In genomic region chr17:80253631-80254395, GRCh38 we compare ENCODE assay signal across 8 cellular contexts. TPM values are rescaled to one million over a fixed set of nuclear protein-coding genes. Genes with fewer than 3 reads are reported as not detected.
A peak's percentile ranks its signal among the peaks of the same experiment; 100 is the strongest.
DNase-seq lines count a peak whose midpoint lies in the region; ATAC-seq, FAIRE-seq and TF ChIP-seq lines count a peak whose summit lies in the region.

No MANE protein-coding gene starts in this region.

- H3K36me3 ChIP-seq in HepG2 (replicated peaks in 1 of 2; ENCODE audit: control insufficient read depth in 1 of 2, insufficient read depth in 2 of 2, low read length in 2 of 2): no peaks in the 10 kb centered on the region
- H3K36me3 ChIP-seq in tibial artery: peaks cover 16 to 52% (median 17%) of the 10 kb centered on the region in 3 donors

- no peaks in the 10 kb centered on the region for H3K27me3 Mint-ChIP-seq in activated T-cell treated with anti-CD3 and anti-CD28 coated beads, Interleukin-2, amount 50 U/mL, for 24 hours
- no peaks in the 10 kb centered on the region for H3K27me3 Mint-ChIP-seq in activated T-cell treated with anti-CD3 and anti-CD28 coated beads, Interleukin-2, amount 50 U/mL, for 4 hours (ENCODE audit: low read depth)
- H3K27me3 Mint-ChIP-seq in activated T-helper 1 cell treated with anti-CD3 and anti-CD28 coated beads, Interleukin-12 subunit alpha, Interleukin-12 subunit beta, Interleukin-2, Interleukin-4 antibody, amounts not matched to agents 30 ng/mL and 10 ng/mL and 1 ng/mL, durations not matched to agents 14 hours and 24 hours and 36 hours (ENCODE audit: insufficient read depth): no peaks in the 10 kb centered on the region

- DNase-seq in activated T-cell treated with anti-CD3 and anti-CD28 coated beads, Interleukin-2, amount 50 U/mL, for 24 hours: no peak
- DNase-seq in activated T-cell treated with anti-CD3 and anti-CD28 coated beads, Interleukin-2, amount 50 U/mL, for 4 hours: no peak
- DNase-seq in activated T-helper 1 cell treated with anti-CD3 and anti-CD28 coated beads, Interleukin-12 subunit alpha, Interleukin-12 subunit beta, Interleukin-2, Interleukin-4 antibody, amounts not matched to agents 30 ng/mL and 10 ng/mL and 1 ng/mL, durations not matched to agents 14 hours and 24 hours and 36 hours (ENCODE audit: low spot score): no peak
- DNase-seq in HepG2 (ENCODE audit: low spot score): no peak
- peak in 1 of 2 donors; percentile 14 for DNase-seq in tibial artery
- DNase-seq in NCI-H446 treated with DMSO at 0.1 percent for 48 hours (lab: John Stamatoyannopoulos, UW): no peak
- DNase-seq in cortex of kidney (lab: John Stamatoyannopoulos, UW): no peak

- H3K4me2 ChIP-seq in HepG2 (ENCODE audit: low read depth, low read length): no peak overlapping the region

- H4K20me1 ChIP-seq in HepG2 (ENCODE audit: insufficient read depth, low read length): no peaks in the 10 kb centered on the region

- no peak for TF ChIP-seq RAD21 in HepG2 (CRISPR knock-in tag; IDR thresholded peaks at IDR 0.05)

- WGBS in HepG2 (ENCODE audit: low lambda C conversion rate): 93% methylated on average over 16 of the region's 21 CpGs

- H3K9me3 ChIP-seq in HepG2 (ENCODE audit: low read length) (no peaks in the 10 kb centered on the region), tibial artery (no peaks in the 10 kb centered on the region)

- H3K36me3 Mint-ChIP-seq in activated T-cell treated with anti-CD3 and anti-CD28 coated beads, Interleukin-2, amount 50 U/mL, for 24 hours (ENCODE audit: low read depth): peaks cover 6% of the 10 kb centered on the region
- peaks cover 2% of the 10 kb centered on the region for H3K36me3 Mint-ChIP-seq in activated T-cell treated with anti-CD3 and anti-CD28 coated beads, Interleukin-2, amount 50 U/mL, for 4 hours (ENCODE audit: insufficient read depth)
- H3K36me3 Mint-ChIP-seq in activated T-helper 1 cell treated with anti-CD3 and anti-CD28 coated beads, Interleukin-12 subunit alpha, Interleukin-12 subunit beta, Interleukin-2, Interleukin-4 antibody, amounts not matched to agents 30 ng/mL and 10 ng/mL and 1 ng/mL, durations not matched to agents 14 hours and 24 hours and 36 hours (ENCODE audit: low read depth): peaks cover 2% of the 10 kb centered on the region

- TF ChIP-seq POLR2A in HepG2 (IDR thresholded peaks at IDR 0.05; ENCODE audit: insufficient read depth in 1 of 2, low read depth in 2 of 2, low read length in 2 of 2): no peak

- H3K4me1 ChIP-seq in HepG2 (ENCODE audit: insufficient read depth, low read length) (peaks cover 20% of the 10 kb centered on the region), tibial artery (peaks cover 0 to 16% (median 6%) of the 10 kb centered on the region in 4 donors)

- no peaks in the 10 kb centered on the region for H3K79me2 ChIP-seq in HepG2 (ENCODE audit: insufficient read depth, low read length)

- intact Hi-C loops in activated T-helper 1 cell treated with anti-CD3 and anti-CD28 coated beads, Interleukin-12 subunit alpha, Interleukin-12 subunit beta, Interleukin-2, Interleukin-4 antibody, amounts not matched to agents 30 ng/mL and 10 ng/mL and 1 ng/mL, durations not matched to agents 14 hours and 24 hours and 36 hours (cut with micrococcal nuclease): loop anchor here (1.0 to 5.0 kb wide), 6 partner anchors 9 to 247 kb away; partner anchors contain the start of gene GAA
- intact Hi-C loops in HepG2 (cut with micrococcal nuclease; ENCODE audit: unreplicated experiment): no loop called here
- intact Hi-C loops in tibial artery (cut with DNase I; ENCODE audit: low total_unique reads): no loop called here

- no peak overlapping the region for H3K27ac ChIP-seq in HepG2 (ENCODE audit: extremely low read length, insufficient read depth, low read length)
- H3K27ac ChIP-seq in tibial artery: peak overlapping the region; percentile 39 to 58

- no peak for ATAC-seq in activated T-cell treated with anti-CD3 and anti-CD28 coated beads, Interleukin-2, amount 50 U/mL, for 4 hours
- ATAC-seq in HepG2: no peak
- no peak for ATAC-seq in GM21423 (IDR thresholded peaks at IDR 0.05; ENCODE audit: unreplicated experiment)

- no peak overlapping the region for H2AFZ ChIP-seq in HepG2 (ENCODE audit: low read length)

- TF ChIP-seq CTCF in HepG2 (CRISPR knock-in tag; IDR thresholded peaks at IDR 0.05) (no peak), tibial artery (IDR thresholded peaks at IDR 0.05) (no peak)

- TF ChIP-seq EP300 in HepG2 (IDR thresholded peaks at IDR 0.05; ENCODE audit: low read depth in 2 of 2, low read length in 2 of 2) (no peak), HepG2 (CRISPR knock-in tag; IDR thresholded peaks at IDR 0.05; ENCODE audit: borderline replicate concordance) (no peak)

- in situ Hi-C loops in HepG2 (cut with HindIII; ENCODE audit: extremely low pct_ligation_motif_present, low pct_unique_long_range_greater_than_20kb): no loop called here

- H3K9me3 Mint-ChIP-seq in activated T-cell treated with anti-CD3 and anti-CD28 coated beads, Interleukin-2, amount 50 U/mL, for 24 hours: no peaks in the 10 kb centered on the region
- H3K9me3 Mint-ChIP-seq in activated T-cell treated with anti-CD3 and anti-CD28 coated beads, Interleukin-2, amount 50 U/mL, for 4 hours: no peaks in the 10 kb centered on the region
- H3K9me3 Mint-ChIP-seq in activated T-helper 1 cell treated with anti-CD3 and anti-CD28 coated beads, Interleukin-12 subunit alpha, Interleukin-12 subunit beta, Interleukin-2, Interleukin-4 antibody, amounts not matched to agents 30 ng/mL and 10 ng/mL and 1 ng/mL, durations not matched to agents 14 hours and 24 hours and 36 hours: no peaks in the 10 kb centered on the region

- peak overlapping the region; percentile 99 for H3K27ac Mint-ChIP-seq in activated T-cell treated with anti-CD3 and anti-CD28 coated beads, Interleukin-2, amount 50 U/mL, for 24 hours
- peak overlapping the region; percentile 91 for H3K27ac Mint-ChIP-seq in activated T-helper 1 cell treated with anti-CD3 and anti-CD28 coated beads, Interleukin-12 subunit alpha, Interleukin-12 subunit beta, Interleukin-2, Interleukin-4 antibody, amounts not matched to agents 30 ng/mL and 10 ng/mL and 1 ng/mL, durations not matched to agents 14 hours and 24 hours and 36 hours

- H3K9ac ChIP-seq in HepG2 (ENCODE audit: insufficient read depth, low read depth, low read length): no peak overlapping the region

- no peak for FAIRE-seq in HepG2 (lab: Jason Lieb, UNC)

- CTCF ChIA-PET in HepG2 (lab: Yijun Ruan, JAX; ENCODE audit: low intra/inter-chr PET ratio, low total read pairs): no interaction called here

- no TSS peak for BruUV-seq in HepG2 (replicated peaks; lab: Mats Ljungman, UMichigan)

- peaks cover 67% of the 10 kb centered on the region for H3K4me1 Mint-ChIP-seq in activated T-cell treated with anti-CD3 and anti-CD28 coated beads, Interleukin-2, amount 50 U/mL, for 24 hours (ENCODE audit: low read depth)
- peaks cover 56% of the 10 kb centered on the region for H3K4me1 Mint-ChIP-seq in activated T-cell treated with anti-CD3 and anti-CD28 coated beads, Interleukin-2, amount 50 U/mL, for 4 hours (ENCODE audit: low read depth)
- H3K4me1 Mint-ChIP-seq in activated T-helper 1 cell treated with anti-CD3 and anti-CD28 coated beads, Interleukin-12 subunit alpha, Interleukin-12 subunit beta, Interleukin-2, Interleukin-4 antibody, amounts not matched to agents 30 ng/mL and 10 ng/mL and 1 ng/mL, durations not matched to agents 14 hours and 24 hours and 36 hours (ENCODE audit: low read depth): peaks cover 63% of the 10 kb centered on the region

- H3K4me3 ChIP-seq in HepG2 (replicated peaks in 1 of 3; ENCODE audit: insufficient read depth in 1 of 3, low read depth in 2 of 3, low read length in 3 of 3) (no peak overlapping the region), tibial artery (no peak overlapping the region)

- peak overlapping the region; percentile 67 for H3K4me3 Mint-ChIP-seq in activated T-cell treated with anti-CD3 and anti-CD28 coated beads, Interleukin-2, amount 50 U/mL, for 24 hours
- no peak overlapping the region for H3K4me3 Mint-ChIP-seq in activated T-cell treated with anti-CD3 and anti-CD28 coated beads, Interleukin-2, amount 50 U/mL, for 4 hours
- peak overlapping the region; percentile 35 for H3K4me3 Mint-ChIP-seq in activated T-helper 1 cell treated with anti-CD3 and anti-CD28 coated beads, Interleukin-12 subunit alpha, Interleukin-12 subunit beta, Interleukin-2, Interleukin-4 antibody, amounts not matched to agents 30 ng/mL and 10 ng/mL and 1 ng/mL, durations not matched to agents 14 hours and 24 hours and 36 hours

- H3K27me3 ChIP-seq in HepG2 (ENCODE audit: control insufficient read depth in 1 of 2, insufficient read depth in 2 of 2, low read length in 2 of 2) (no peaks in the 10 kb centered on the region), tibial artery (no peaks in the 10 kb centered on the region)

- POLR2A ChIA-PET in HepG2 (lab: Yijun Ruan, JAX): interaction anchor here (0.7 to 1.9 kb wide), 2 partner anchors 10 to 19 kb away, joined by 3 to 8 read pairs; no protein-coding TSS in a partner anchor

RNA-seq across cellular contexts. Expression of gene RNF213, which starts 6.8 kb away (rescaled TPM):
- 100 to 1,000 TPM; 205 to 289 (median 262) TPM for total RNA-seq in activated T-cell treated with anti-CD3 and anti-CD28 coated beads, Interleukin-2, amount 50 U/mL, for 4 hours
- 282 and 290 TPM in 2 replicates for total RNA-seq in activated T-helper 1 cell treated with anti-CD3 and anti-CD28 coated beads, Interleukin-12 subunit alpha, Interleukin-12 subunit beta, Interleukin-2, Interleukin-4 antibody, amounts not matched to agents 30 ng/mL and 10 ng/mL and 1 ng/mL, durations not matched to agents 14 hours and 24 hours and 36 hours
- 38.7 and 42.8 TPM in 2 replicates for total RNA-seq in HepG2 (2016; rRNA removed; fragmentation: Illumina TruSeq; extraction: Trizol)
- total RNA-seq in HepG2 (2016; cell fraction: cytosol; rRNA removed; fragmentation: Illumina TruSeq; extraction: Trizol; ENCODE audit: low read depth): 8.0 and 9.3 TPM in 2 replicates
- total RNA-seq in HepG2 (2016; cell fraction: insoluble cytoplasmic fraction; rRNA removed; fragmentation: Illumina TruSeq; extraction: Trizol): 36.5 and 38.8 TPM in 2 replicates
- 12.8 and 13.4 TPM in 2 replicates for total RNA-seq in HepG2 (2016; cell fraction: membrane; rRNA removed; fragmentation: Illumina TruSeq; extraction: Trizol)
- 57.4 and 57.5 TPM in 2 replicates for total RNA-seq in HepG2 (2016; cell fraction: nucleus; rRNA removed; fragmentation: Illumina TruSeq; extraction: Trizol)
- 38.6 and 44.0 TPM in 2 replicates for polyA plus RNA-seq in HepG2 (2011; rRNA removed)
- 16.4 and 18.9 TPM in 2 replicates for polyA plus RNA-seq in HepG2 (2011; cell fraction: cytosol; rRNA removed)
- 134 and 171 TPM in 2 replicates for polyA plus RNA-seq in HepG2 (2011; cell fraction: nucleus; rRNA removed)
- 28.2 and 46.6 TPM in 2 replicates for polyA plus RNA-seq in HepG2 (2012)
- 1.4 and 2.0 TPM in 2 replicates for polyA plus RNA-seq in HepG2 (2016; cell fraction: cytosol; fragmentation: Illumina TruSeq; extraction: Trizol; ENCODE audit: low read depth)
- polyA plus RNA-seq in HepG2 (2016; cell fraction: insoluble cytoplasmic fraction; fragmentation: Illumina TruSeq; extraction: Trizol; ENCODE audit: low read depth): 23.5 and 27.4 TPM in 2 replicates
- polyA plus RNA-seq in HepG2 (2016; cell fraction: membrane; fragmentation: Illumina TruSeq; extraction: Trizol; ENCODE audit: low read depth): 3.4 and 3.7 TPM in 2 replicates
- 77.8 and 79.2 TPM in 2 replicates for polyA plus RNA-seq in HepG2 (2016; cell fraction: nucleus; fragmentation: Illumina TruSeq; extraction: Trizol; ENCODE audit: insufficient read depth, low read depth)
- polyA minus RNA-seq in HepG2 (2011; rRNA and poly(A)+ RNA removed; ENCODE audit: low replicate concordance): 133 and 148 TPM in 2 replicates
- 36.1 and 37.6 TPM in 2 replicates for polyA minus RNA-seq in HepG2 (2011; cell fraction: cytosol; rRNA and poly(A)+ RNA removed)
- 108 and 132 TPM in 2 replicates for polyA minus RNA-seq in HepG2 (2011; cell fraction: nucleus; rRNA and poly(A)+ RNA removed)

RNA-seq across cellular contexts. Expression of gene SLC26A11, which starts 33.6 kb away (rescaled TPM):
- 10 to 100 TPM; 15.8 to 16.5 (median 16.4) TPM for total RNA-seq in activated T-cell treated with anti-CD3 and anti-CD28 coated beads, Interleukin-2, amount 50 U/mL, for 4 hours
- total RNA-seq in activated T-helper 1 cell treated with anti-CD3 and anti-CD28 coated beads, Interleukin-12 subunit alpha, Interleukin-12 subunit beta, Interleukin-2, Interleukin-4 antibody, amounts not matched to agents 30 ng/mL and 10 ng/mL and 1 ng/mL, durations not matched to agents 14 hours and 24 hours and 36 hours: 5.5 and 5.9 TPM in 2 replicates
- 3.1 and 8.7 TPM in 2 replicates for total RNA-seq in HepG2 (2016; rRNA removed; fragmentation: Illumina TruSeq; extraction: Trizol)
- total RNA-seq in HepG2 (2016; cell fraction: cytosol; rRNA removed; fragmentation: Illumina TruSeq; extraction: Trizol; ENCODE audit: low read depth): 3.2 and 3.4 TPM in 2 replicates
- 3.5 and 11.2 TPM in 2 replicates for total RNA-seq in HepG2 (2016; cell fraction: insoluble cytoplasmic fraction; rRNA removed; fragmentation: Illumina TruSeq; extraction: Trizol)
- total RNA-seq in HepG2 (2016; cell fraction: membrane; rRNA removed; fragmentation: Illumina TruSeq; extraction: Trizol): 3.1 and 3.2 TPM in 2 replicates
- 12.9 and 13.6 TPM in 2 replicates for total RNA-seq in HepG2 (2016; cell fraction: nucleus; rRNA removed; fragmentation: Illumina TruSeq; extraction: Trizol)
- polyA plus RNA-seq in HepG2 (2011; rRNA removed): 13.2 and 21.1 TPM in 2 replicates
- 5.5 and 7.6 TPM in 2 replicates for polyA plus RNA-seq in HepG2 (2011; cell fraction: cytosol; rRNA removed)
- polyA plus RNA-seq in HepG2 (2011; cell fraction: nucleus; rRNA removed): 121 and 146 TPM in 2 replicates
- polyA plus RNA-seq in HepG2 (2012): 7.0 and 18.5 TPM in 2 replicates
- 0.73 and 1.0 TPM in 2 replicates for polyA plus RNA-seq in HepG2 (2016; cell fraction: cytosol; fragmentation: Illumina TruSeq; extraction: Trizol; ENCODE audit: low read depth)
- polyA plus RNA-seq in HepG2 (2016; cell fraction: insoluble cytoplasmic fraction; fragmentation: Illumina TruSeq; extraction: Trizol; ENCODE audit: low read depth): 2.8 and 4.4 TPM in 2 replicates
- polyA plus RNA-seq in HepG2 (2016; cell fraction: membrane; fragmentation: Illumina TruSeq; extraction: Trizol; ENCODE audit: low read depth): 1.4 and 2.3 TPM in 2 replicates
- polyA plus RNA-seq in HepG2 (2016; cell fraction: nucleus; fragmentation: Illumina TruSeq; extraction: Trizol; ENCODE audit: insufficient read depth, low read depth): 29.5 and 32.2 TPM in 2 replicates
- 7.7 and 20.5 TPM in 2 replicates for polyA minus RNA-seq in HepG2 (2011; rRNA and poly(A)+ RNA removed; ENCODE audit: low replicate concordance)
- 5.6 and 11.8 TPM in 2 replicates for polyA minus RNA-seq in HepG2 (2011; cell fraction: cytosol; rRNA and poly(A)+ RNA removed)
- polyA minus RNA-seq in HepG2 (2011; cell fraction: nucleus; rRNA and poly(A)+ RNA removed): 22.4 and 23.0 TPM in 2 replicates

RNA-seq across cellular contexts. Expression of gene SGSH, which starts 33.7 kb away (rescaled TPM):
- total RNA-seq in activated T-cell treated with anti-CD3 and anti-CD28 coated beads, Interleukin-2, amount 50 U/mL, for 4 hours: 10 to 100 TPM; 18.9 to 25.2 (median 19.1) TPM
- total RNA-seq in activated T-helper 1 cell treated with anti-CD3 and anti-CD28 coated beads, Interleukin-12 subunit alpha, Interleukin-12 subunit beta, Interleukin-2, Interleukin-4 antibody, amounts not matched to agents 30 ng/mL and 10 ng/mL and 1 ng/mL, durations not matched to agents 14 hours and 24 hours and 36 hours: 20.1 and 22.2 TPM in 2 replicates
- 5.5 and 12.2 TPM in 2 replicates for total RNA-seq in HepG2 (2016; rRNA removed; fragmentation: Illumina TruSeq; extraction: Trizol)
- total RNA-seq in HepG2 (2016; cell fraction: cytosol; rRNA removed; fragmentation: Illumina TruSeq; extraction: Trizol; ENCODE audit: low read depth): 4.0 and 6.2 TPM in 2 replicates
- total RNA-seq in HepG2 (2016; cell fraction: insoluble cytoplasmic fraction; rRNA removed; fragmentation: Illumina TruSeq; extraction: Trizol): 4.5 and 13.3 TPM in 2 replicates
- total RNA-seq in HepG2 (2016; cell fraction: membrane; rRNA removed; fragmentation: Illumina TruSeq; extraction: Trizol): 6.1 and 6.4 TPM in 2 replicates
- total RNA-seq in HepG2 (2016; cell fraction: nucleus; rRNA removed; fragmentation: Illumina TruSeq; extraction: Trizol): 18.5 and 23.9 TPM in 2 replicates
- polyA plus RNA-seq in HepG2 (2011; rRNA removed): 17.6 and 23.9 TPM in 2 replicates
- polyA plus RNA-seq in HepG2 (2011; cell fraction: cytosol; rRNA removed): 13.7 and 17.1 TPM in 2 replicates
- polyA plus RNA-seq in HepG2 (2011; cell fraction: nucleus; rRNA removed): 145 and 163 TPM in 2 replicates
- polyA plus RNA-seq in HepG2 (2012): 21.6 and 30.9 TPM in 2 replicates
- polyA plus RNA-seq in HepG2 (2016; cell fraction: cytosol; fragmentation: Illumina TruSeq; extraction: Trizol; ENCODE audit: low read depth): 3.7 and 4.2 TPM in 2 replicates
- polyA plus RNA-seq in HepG2 (2016; cell fraction: insoluble cytoplasmic fraction; fragmentation: Illumina TruSeq; extraction: Trizol; ENCODE audit: low read depth): 7.1 and 11.5 TPM in 2 replicates
- polyA plus RNA-seq in HepG2 (2016; cell fraction: membrane; fragmentation: Illumina TruSeq; extraction: Trizol; ENCODE audit: low read depth): 7.0 and 7.3 TPM in 2 replicates
- 81.4 and 86.8 TPM in 2 replicates for polyA plus RNA-seq in HepG2 (2016; cell fraction: nucleus; fragmentation: Illumina TruSeq; extraction: Trizol; ENCODE audit: insufficient read depth, low read depth)
- 15.4 and 23.1 TPM in 2 replicates for polyA minus RNA-seq in HepG2 (2011; rRNA and poly(A)+ RNA removed; ENCODE audit: low replicate concordance)
- 15.4 and 18.7 TPM in 2 replicates for polyA minus RNA-seq in HepG2 (2011; cell fraction: cytosol; rRNA and poly(A)+ RNA removed)
- 34.1 and 36.2 TPM in 2 replicates for polyA minus RNA-seq in HepG2 (2011; cell fraction: nucleus; rRNA and poly(A)+ RNA removed)
